ENCODE assay signal across 20 cellular contexts in the genomic region with DNA sequence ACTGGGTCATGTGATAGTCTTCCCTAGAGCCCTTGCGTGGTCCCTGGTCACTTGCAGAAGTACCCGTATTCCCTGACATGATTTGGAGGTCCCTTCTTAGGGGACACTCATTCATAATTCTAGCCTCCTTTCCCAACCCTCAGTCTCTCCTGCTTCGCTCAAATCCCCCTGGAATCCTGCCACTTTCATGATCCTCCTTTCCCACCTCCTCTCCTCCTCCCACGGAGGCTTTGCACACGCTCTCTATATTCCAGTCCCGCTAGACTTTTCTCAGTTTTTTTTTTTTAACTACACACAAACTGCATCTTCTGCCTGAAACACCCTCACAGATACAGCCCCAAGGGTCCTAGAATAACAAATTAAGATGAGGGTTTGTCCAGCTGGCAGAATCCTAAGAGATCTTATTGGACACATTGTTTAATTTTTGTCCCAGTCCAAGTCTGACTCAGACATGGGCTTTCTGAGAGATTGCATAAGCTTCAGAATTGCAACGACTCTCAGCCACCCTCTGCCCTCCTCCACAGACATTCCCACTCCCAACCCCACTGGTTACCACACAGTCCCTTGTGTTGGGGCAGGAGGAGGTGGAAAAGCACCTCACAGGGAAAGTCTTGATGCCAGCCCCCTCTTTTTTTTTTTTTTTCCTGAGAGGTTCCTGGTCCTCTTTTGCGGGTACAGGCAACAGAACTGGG.
"Had no signal": no experiment of that assay in that cellular context is flagged by ENCODE, and none has a peak within 500 bp of the region (broad histone marks: within the 10 kb centered on the region; RNA-seq: fewer than 3 reads in every experiment).

No MANE protein-coding gene starts in this region.

- H3K9me3 Mint-ChIP-seq: nephron had no signal

- H3K27ac ChIP-seq: ascending aorta, colonic mucosa, esophagus muscularis mucosa, thoracic aorta, upper lobe of left lung had no signal

- H3K4me3 ChIP-seq: ascending aorta, colonic mucosa, esophagus muscularis mucosa, thoracic aorta, upper lobe of left lung had no signal

- DNase-seq: activated T-cell treated with anti-CD3 and anti-CD28 coated beads, Interleukin-2, amount 50 U/mL, for 1 hour; colonic mucosa; glutamatergic neuron; hippocampal formation; midbrain; occipital lobe; right cardiac atrium; stimulated activated CD4-positive, alpha-beta T cell treated with anti-CD3 and anti-CD28 coated beads, Interleukin-12 subunit alpha, Interleukin-12 subunit beta, amount 100 ng/mL, for 4 hours; T-helper 9 cell; upper lobe of left lung had no signal

- H3K4me1 ChIP-seq: ascending aorta, colonic mucosa, esophagus muscularis mucosa, upper lobe of left lung had no signal

- H3K36me3 Mint-ChIP-seq: activated naive CD4-positive, alpha-beta T cell treated with anti-CD3 and anti-CD28 coated beads, Interleukin-2, amount 50 U/mL, for 72 hours; stimulated activated memory B cell treated with anti-CD40 and anti-IgM and Interleukin-4, amounts not matched to agents 10 μg/mL and 1 μg/mL and 100 μg/mL, for 72 hours had no signal

- H3K27ac Mint-ChIP-seq: activated naive CD4-positive, alpha-beta T cell treated with anti-CD3 and anti-CD28 coated beads, Interleukin-2, amount 50 U/mL, for 72 hours; nephron; stimulated activated memory B cell treated with anti-CD40 and anti-IgM and Interleukin-4, amounts not matched to agents 10 μg/mL and 1 μg/mL and 100 μg/mL, for 72 hours; WTC11 had no signal

- H3K4me1 Mint-ChIP-seq: nephron; stimulated activated memory B cell treated with anti-CD40 and anti-IgM and Interleukin-4, amounts not matched to agents 10 μg/mL and 1 μg/mL and 100 μg/mL, for 72 hours; WTC11 had no signal

- H3K9me3 ChIP-seq: ascending aorta, colonic mucosa, esophagus muscularis mucosa, thoracic aorta had no signal

- ATAC-seq: activated naive CD4-positive, alpha-beta T cell treated with anti-CD3 and anti-CD28 coated beads, Interleukin-2, amount 50 U/mL, for 72 hours; right cardiac atrium; SK-N-SH treated with all-trans-retinoic acid at 6 μM for 48 hours; stimulated activated memory B cell treated with anti-CD40 and anti-IgM and Interleukin-4, amounts not matched to agents 10 μg/mL and 1 μg/mL and 100 μg/mL, for 72 hours; WTC11 had no signal

- FAIRE-seq: bronchial epithelial cell, frontal cortex had no signal

- H3K27me3 Mint-ChIP-seq: stimulated activated memory B cell treated with anti-CD40 and anti-IgM and Interleukin-4, amounts not matched to agents 10 μg/mL and 1 μg/mL and 100 μg/mL, for 72 hours had no signal

- H3K4me3 Mint-ChIP-seq: nephron; stimulated activated memory B cell treated with anti-CD40 and anti-IgM and Interleukin-4, amounts not matched to agents 10 μg/mL and 1 μg/mL and 100 μg/mL, for 72 hours; WTC11 had no signal

- H3K27me3 ChIP-seq: ascending aorta, colonic mucosa, esophagus muscularis mucosa, upper lobe of left lung had no signal

- H3K36me3 ChIP-seq: ascending aorta, colonic mucosa, esophagus muscularis mucosa, thoracic aorta, upper lobe of left lung had no signal
